In genomic region chr20:8012724-8013123, GRCh38 we compare ENCODE assay signal across 23 cellular contexts.
"Had no signal": no experiment of that assay in that cellular context is flagged by ENCODE, and none has a peak within 500 bp of the region (broad histone marks: within the 10 kb centered on the region; RNA-seq: fewer than 3 reads in every experiment).

No MANE protein-coding gene starts in this region.

- H3K36me3 ChIP-seq: prostate gland had no signal

- H3K27ac Mint-ChIP-seq: naive thymus-derived CD8-positive, alpha-beta T cell; nephron progenitor cell; stimulated activated effector memory CD8-positive, alpha-beta T cell treated with anti-CD3 and anti-CD28 coated beads, Interleukin-12 subunit alpha, Interleukin-12 subunit beta, amount 100 ng/mL, for 72 hours had no signal

- H3K27ac ChIP-seq: dorsolateral prefrontal cortex, esophagus squamous epithelium, gastrocnemius medialis, lower lobe of right lung, prostate gland, right atrium auricular region, thoracic aorta, tibial nerve, upper lobe of left lung had no signal

- H3K27me3 Mint-ChIP-seq: naive thymus-derived CD8-positive, alpha-beta T cell had no signal

- H3K4me1 ChIP-seq: prostate gland had no signal

- H3K27me3 ChIP-seq: dorsolateral prefrontal cortex, esophagus squamous epithelium, gastrocnemius medialis, right atrium auricular region, tibial nerve, upper lobe of left lung had no signal

- H3K4me3 ChIP-seq: dorsolateral prefrontal cortex, esophagus squamous epithelium, gastrocnemius medialis, lower lobe of right lung, prostate gland, right atrium auricular region, smooth muscle cell, thoracic aorta, tibial nerve, upper lobe of left lung had no signal

- H3K4me2 ChIP-seq: smooth muscle cell had no signal

- DNase-seq: dorsolateral prefrontal cortex; effector CD4-positive, alpha-beta T cell; esophagus squamous epithelium; foreskin fibroblast; gastrocnemius medialis; head of caudate nucleus; left ventricle myocardium superior; lower lobe of right lung; naive thymus-derived CD8-positive, alpha-beta T cell; nephron progenitor cell; nucleus accumbens; stimulated activated CD4-positive, alpha-beta T cell treated with anti-CD3 and anti-CD28 coated beads, Interleukin-12 subunit alpha, Interleukin-12 subunit beta, amount 100 ng/mL, for 4 hours; stimulated activated CD4-positive, alpha-beta T cell treated with anti-CD3 and anti-CD28 coated beads, Interleukin-1b, Interleukin-23, amount 100 ng/mL, for 48 hours; stimulated activated CD4-positive, alpha-beta T cell treated with anti-CD3 and anti-CD28 coated beads, Interleukin-4, amount 100 ng/mL, for 24 hours; stimulated activated naive CD4-positive, alpha-beta T cell treated with Interleukin-2 at 50 U/mL for 16 hours; upper lobe of left lung had no signal

- ATAC-seq: gastrocnemius medialis; left ventricle myocardium superior; lower lobe of right lung; naive thymus-derived CD8-positive, alpha-beta T cell; sciatic nerve; stimulated activated effector memory CD8-positive, alpha-beta T cell treated with anti-CD3 and anti-CD28 coated beads, Interleukin-12 subunit alpha, Interleukin-12 subunit beta, amount 100 ng/mL, for 72 hours had no signal

- H3K9me3 ChIP-seq: esophagus squamous epithelium, gastrocnemius medialis, lower lobe of right lung, prostate gland, right atrium auricular region, thoracic aorta, tibial nerve, upper lobe of left lung had no signal

- H3K4me3 Mint-ChIP-seq: naive thymus-derived CD8-positive, alpha-beta T cell; nephron progenitor cell; stimulated activated effector memory CD8-positive, alpha-beta T cell treated with anti-CD3 and anti-CD28 coated beads, Interleukin-12 subunit alpha, Interleukin-12 subunit beta, amount 100 ng/mL, for 72 hours had no signal

- H3K9me3 Mint-ChIP-seq: naive thymus-derived CD8-positive, alpha-beta T cell; nephron progenitor cell; stimulated activated effector memory CD8-positive, alpha-beta T cell treated with anti-CD3 and anti-CD28 coated beads, Interleukin-12 subunit alpha, Interleukin-12 subunit beta, amount 100 ng/mL, for 72 hours had no signal
